ENCODE assay signal across 1 cellular context in the genomic region with DNA sequence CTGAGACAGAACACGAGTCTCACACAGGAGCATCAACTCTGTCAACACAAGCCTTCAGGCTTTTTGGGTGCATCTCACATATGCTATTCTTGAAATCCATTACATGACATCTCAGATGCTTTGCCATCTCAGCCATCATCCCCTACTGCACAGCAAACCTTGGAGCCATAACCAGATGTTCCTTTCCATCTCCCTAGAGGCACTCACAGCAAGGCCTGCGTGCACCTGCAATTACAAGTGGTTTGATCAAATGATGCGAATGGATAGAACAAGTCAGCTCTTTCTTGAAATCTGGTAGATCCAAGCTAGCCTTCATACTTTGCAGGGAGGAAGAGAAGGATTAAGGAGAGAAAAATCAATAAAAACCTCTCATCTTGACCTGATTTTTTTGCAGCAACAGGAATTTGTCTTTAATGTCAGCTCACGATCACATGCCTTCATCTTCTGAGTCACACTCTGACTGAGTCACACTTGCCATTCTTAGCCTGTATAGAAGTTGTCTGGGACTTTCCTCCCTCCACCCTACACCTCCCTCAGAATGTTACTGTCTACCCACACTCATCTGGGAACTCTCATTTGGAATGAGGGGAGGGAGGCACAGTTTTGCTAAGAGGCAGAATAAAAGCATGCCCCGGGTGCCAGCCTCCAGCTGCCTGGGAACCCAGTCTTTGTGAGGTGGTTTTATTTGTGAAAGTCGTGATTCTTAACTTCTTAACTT.
A peak's percentile ranks its signal among the peaks of the same experiment; 100 is the strongest.
TF ChIP-seq lines count a peak whose summit lies in the region.

No MANE protein-coding gene starts in this region.

TF ChIP-seq in SK-N-SH, 30 proteins besides CTCF, POLR2A, EP300 and RAD21 (continued from another document):
- TF ChIP-seq FOSL2 (IDR thresholded peaks at IDR 0.05; ENCODE audit: borderline replicate concordance, low read depth) (no peak), JUND (IDR thresholded peaks at IDR 0.05) (peak; percentile 31; the same call in 1 of the 2 replicates), FOXM1 (IDR thresholded peaks at IDR 0.05; ENCODE audit: low read depth) (no peak), RCOR1 (IDR thresholded peaks at IDR 0.05; ENCODE audit: low read length) (no peak), TCF12 (IDR thresholded peaks at IDR 0.05) (0 out of 2 replicates have a peak, but pooled peaks have one; percentile 8), MEF2A (IDR thresholded peaks at IDR 0.05; ENCODE audit: borderline replicate concordance, low read depth) (0 out of 2 replicates have a peak, but pooled peaks have one; percentile 14), NFIC (IDR thresholded peaks at IDR 0.05; ENCODE audit: borderline replicate concordance) (no peak), EZH2phosphoT487 (IDR thresholded peaks at IDR 0.05; ENCODE audit: borderline replicate concordance, low read depth) (no peak), FOXJ3 (CRISPR knock-in tag; IDR thresholded peaks at IDR 0.05) (no peak), GABPA (IDR thresholded peaks at IDR 0.05; ENCODE audit: low read depth) (no peak), TEAD4 (IDR thresholded peaks at IDR 0.05; ENCODE audit: borderline replicate concordance, insufficient read depth) (no peak), POLR2AphosphoS5 (IDR thresholded peaks at IDR 0.05; ENCODE audit: low read depth, low read length) (no peak), NRF1 (IDR thresholded peaks at IDR 0.05; ENCODE audit: low read depth, low read length) (no peak)
- TF ChIP-seq, protein P1, sequence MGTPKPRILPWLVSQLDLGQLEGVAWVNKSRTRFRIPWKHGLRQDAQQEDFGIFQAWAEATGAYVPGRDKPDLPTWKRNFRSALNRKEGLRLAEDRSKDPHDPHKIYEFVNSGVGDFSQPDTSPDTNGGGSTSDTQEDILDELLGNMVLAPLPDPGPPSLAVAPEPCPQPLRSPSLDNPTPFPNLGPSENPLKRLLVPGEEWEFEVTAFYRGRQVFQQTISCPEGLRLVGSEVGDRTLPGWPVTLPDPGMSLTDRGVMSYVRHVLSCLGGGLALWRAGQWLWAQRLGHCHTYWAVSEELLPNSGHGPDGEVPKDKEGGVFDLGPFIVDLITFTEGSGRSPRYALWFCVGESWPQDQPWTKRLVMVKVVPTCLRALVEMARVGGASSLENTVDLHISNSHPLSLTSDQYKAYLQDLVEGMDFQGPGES (IDR thresholded peaks at IDR 0.05; ENCODE audit: low read depth, low read length) = no peak
- TF ChIP-seq, protein P2, sequence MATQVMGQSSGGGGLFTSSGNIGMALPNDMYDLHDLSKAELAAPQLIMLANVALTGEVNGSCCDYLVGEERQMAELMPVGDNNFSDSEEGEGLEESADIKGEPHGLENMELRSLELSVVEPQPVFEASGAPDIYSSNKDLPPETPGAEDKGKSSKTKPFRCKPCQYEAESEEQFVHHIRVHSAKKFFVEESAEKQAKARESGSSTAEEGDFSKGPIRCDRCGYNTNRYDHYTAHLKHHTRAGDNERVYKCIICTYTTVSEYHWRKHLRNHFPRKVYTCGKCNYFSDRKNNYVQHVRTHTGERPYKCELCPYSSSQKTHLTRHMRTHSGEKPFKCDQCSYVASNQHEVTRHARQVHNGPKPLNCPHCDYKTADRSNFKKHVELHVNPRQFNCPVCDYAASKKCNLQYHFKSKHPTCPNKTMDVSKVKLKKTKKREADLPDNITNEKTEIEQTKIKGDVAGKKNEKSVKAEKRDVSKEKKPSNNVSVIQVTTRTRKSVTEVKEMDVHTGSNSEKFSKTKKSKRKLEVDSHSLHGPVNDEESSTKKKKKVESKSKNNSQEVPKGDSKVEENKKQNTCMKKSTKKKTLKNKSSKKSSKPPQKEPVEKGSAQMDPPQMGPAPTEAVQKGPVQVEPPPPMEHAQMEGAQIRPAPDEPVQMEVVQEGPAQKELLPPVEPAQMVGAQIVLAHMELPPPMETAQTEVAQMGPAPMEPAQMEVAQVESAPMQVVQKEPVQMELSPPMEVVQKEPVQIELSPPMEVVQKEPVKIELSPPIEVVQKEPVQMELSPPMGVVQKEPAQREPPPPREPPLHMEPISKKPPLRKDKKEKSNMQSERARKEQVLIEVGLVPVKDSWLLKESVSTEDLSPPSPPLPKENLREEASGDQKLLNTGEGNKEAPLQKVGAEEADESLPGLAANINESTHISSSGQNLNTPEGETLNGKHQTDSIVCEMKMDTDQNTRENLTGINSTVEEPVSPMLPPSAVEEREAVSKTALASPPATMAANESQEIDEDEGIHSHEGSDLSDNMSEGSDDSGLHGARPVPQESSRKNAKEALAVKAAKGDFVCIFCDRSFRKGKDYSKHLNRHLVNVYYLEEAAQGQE (IDR thresholded peaks at IDR 0.05; ENCODE audit: low read depth, low read length) = no peak
- TF ChIP-seq, protein P3, sequence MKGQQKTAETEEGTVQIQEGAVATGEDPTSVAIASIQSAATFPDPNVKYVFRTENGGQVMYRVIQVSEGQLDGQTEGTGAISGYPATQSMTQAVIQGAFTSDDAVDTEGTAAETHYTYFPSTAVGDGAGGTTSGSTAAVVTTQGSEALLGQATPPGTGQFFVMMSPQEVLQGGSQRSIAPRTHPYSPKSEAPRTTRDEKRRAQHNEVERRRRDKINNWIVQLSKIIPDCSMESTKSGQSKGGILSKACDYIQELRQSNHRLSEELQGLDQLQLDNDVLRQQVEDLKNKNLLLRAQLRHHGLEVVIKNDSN (IDR thresholded peaks at IDR 0.05; ENCODE audit: borderline replicate concordance, low read depth) = peak; percentile 16; the same call in 1 of the 2 replicates
- TF ChIP-seq, protein P4, sequence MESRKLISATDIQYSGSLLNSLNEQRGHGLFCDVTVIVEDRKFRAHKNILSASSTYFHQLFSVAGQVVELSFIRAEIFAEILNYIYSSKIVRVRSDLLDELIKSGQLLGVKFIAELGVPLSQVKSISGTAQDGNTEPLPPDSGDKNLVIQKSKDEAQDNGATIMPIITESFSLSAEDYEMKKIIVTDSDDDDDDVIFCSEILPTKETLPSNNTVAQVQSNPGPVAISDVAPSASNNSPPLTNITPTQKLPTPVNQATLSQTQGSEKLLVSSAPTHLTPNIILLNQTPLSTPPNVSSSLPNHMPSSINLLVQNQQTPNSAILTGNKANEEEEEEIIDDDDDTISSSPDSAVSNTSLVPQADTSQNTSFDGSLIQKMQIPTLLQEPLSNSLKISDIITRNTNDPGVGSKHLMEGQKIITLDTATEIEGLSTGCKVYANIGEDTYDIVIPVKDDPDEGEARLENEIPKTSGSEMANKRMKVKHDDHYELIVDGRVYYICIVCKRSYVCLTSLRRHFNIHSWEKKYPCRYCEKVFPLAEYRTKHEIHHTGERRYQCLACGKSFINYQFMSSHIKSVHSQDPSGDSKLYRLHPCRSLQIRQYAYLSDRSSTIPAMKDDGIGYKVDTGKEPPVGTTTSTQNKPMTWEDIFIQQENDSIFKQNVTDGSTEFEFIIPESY (IDR thresholded peaks at IDR 0.05; ENCODE audit: borderline replicate concordance, low read depth) = no peak
TF ChIP-seq in SK-N-SH: peak in this region for 5.
